ENCODE assay signal across 15 cellular contexts in genomic region chr12:5096241-5096880, GRCh38. TPM values are rescaled to one million over a fixed set of nuclear protein-coding genes. Genes with fewer than 3 reads are reported as not detected.
DNase-seq lines count a peak whose midpoint lies in the region; ATAC-seq and TF ChIP-seq lines count a peak whose summit lies in the region.
"Had no signal": no experiment of that assay in that cellular context is flagged by ENCODE, and none has a peak within 500 bp of the region (broad histone marks: within the 10 kb centered on the region; RNA-seq: fewer than 3 reads in every experiment).

No MANE protein-coding gene starts in this region.

- H3K27ac ChIP-seq in GM23338 (ENCODE audit: low read depth): no peak overlapping the region
- H3K27ac ChIP-seq: BLaER1 treated with 17β-estradiol and CSF1 and Interleukin-3, amounts not matched to agents 10 nM and 100 nM; breast epithelium; KMS-11; lower lobe of right lung; ovary had no signal

- no peaks in the 10 kb centered on the region for H4K20me1 ChIP-seq in GM23338 (replicated peaks; ENCODE audit: insufficient read depth)
- H4K20me1 ChIP-seq: BLaER1 treated with 17β-estradiol and CSF1 and Interleukin-3, amounts not matched to agents 10 nM and 100 nM had no signal

- POLR2A ChIA-PET in AG04449 (lab: Yijun Ruan, JAX): no interaction called here

- no peak overlapping the region for H3K27ac Mint-ChIP-seq in GM23338
- no peak overlapping the region for H3K27ac Mint-ChIP-seq in Calu3 (ENCODE audit: unreplicated experiment)
- H3K27ac Mint-ChIP-seq: activated CD8-positive, alpha-beta memory T cell treated with anti-CD3 and anti-CD28 coated beads, Interleukin-2, amount 10 ng/mL, durations not matched to agents 7 days and 5 days had no signal

- no peaks in the 10 kb centered on the region for H3K9me3 Mint-ChIP-seq in GM23338
- no peaks in the 10 kb centered on the region for H3K9me3 Mint-ChIP-seq in Calu3 (ENCODE audit: low read depth, unreplicated experiment)

- peak; percentile 42; the same call in 2 of the 3 replicates for ATAC-seq in GM23338
- ATAC-seq in esophagus mucosa: no peak
- ATAC-seq: activated CD8-positive, alpha-beta memory T cell treated with anti-CD3 and anti-CD28 coated beads, Interleukin-2, amount 10 ng/mL, durations not matched to agents 7 days and 5 days had no signal

- peaks cover 10% of the 10 kb centered on the region for H3K27me3 Mint-ChIP-seq in GM23338 (ENCODE audit: insufficient read depth, low read depth, poor library complexity)
- peaks cover 57% of the 10 kb centered on the region for H3K27me3 Mint-ChIP-seq in Calu3 (ENCODE audit: unreplicated experiment)

- in situ Hi-C loops in SK-MEL-5 (cut with HindIII; ENCODE audit: low pct_unique_long_range_greater_than_20kb, low sequenced_read_pairs): no loop called here

- H3K36me3 ChIP-seq in GM23338 (ENCODE audit: insufficient read depth): no peaks in the 10 kb centered on the region
- H3K36me3 ChIP-seq: BLaER1 treated with 17β-estradiol and CSF1 and Interleukin-3, amounts not matched to agents 10 nM and 100 nM; breast epithelium; lower lobe of right lung; ovary had no signal

- TF ChIP-seq CTCF in AG04449 (IDR thresholded peaks at IDR 0.05; ENCODE audit: insufficient read depth, low read length, missing control alignments) (peak; percentile 8), GM23338 (conservative IDR thresholded peaks at IDR 0.05; ENCODE audit: low read depth in 2 of 2) (peak; percentile 11 to 52; a peak in 2 of 4 replicates), Calu3 (IDR thresholded peaks at IDR 0.05; ENCODE audit: unreplicated experiment) (no peak)

- intact Hi-C loops in Calu3 (cut with micrococcal nuclease; ENCODE audit: unreplicated experiment): no loop called here

- no peak overlapping the region for H3K4me2 ChIP-seq in GM23338
- H3K4me2 ChIP-seq: BLaER1 treated with 17β-estradiol and CSF1 and Interleukin-3, amounts not matched to agents 10 nM and 100 nM; KMS-11 had no signal

- no peak overlapping the region for H3K4me3 ChIP-seq in AG04449 (ENCODE audit: low read depth, low read length)
- no peak overlapping the region for H3K4me3 ChIP-seq in GM23338
- H3K4me3 ChIP-seq: BLaER1 treated with 17β-estradiol and CSF1 and Interleukin-3, amounts not matched to agents 10 nM and 100 nM; breast epithelium; lower lobe of right lung; ovary had no signal

- H3K4me3 Mint-ChIP-seq in GM23338 (no peak overlapping the region), Calu3 (ENCODE audit: low read depth, unreplicated experiment) (no peak overlapping the region)
- H3K4me3 Mint-ChIP-seq: activated CD8-positive, alpha-beta memory T cell treated with anti-CD3 and anti-CD28 coated beads, Interleukin-2, amount 10 ng/mL, durations not matched to agents 7 days and 5 days had no signal

- H2AFZ ChIP-seq in GM23338: no peak overlapping the region

- H3K36me3 Mint-ChIP-seq in GM23338 (ENCODE audit: low read depth) (no peaks in the 10 kb centered on the region), Calu3 (ENCODE audit: insufficient read depth, unreplicated experiment) (no peaks in the 10 kb centered on the region)
- H3K36me3 Mint-ChIP-seq: activated CD8-positive, alpha-beta memory T cell treated with anti-CD3 and anti-CD28 coated beads, Interleukin-2, amount 10 ng/mL, durations not matched to agents 7 days and 5 days had no signal

- H3K4me1 ChIP-seq in GM23338 (ENCODE audit: insufficient read depth): no peaks in the 10 kb centered on the region
- H3K4me1 ChIP-seq: breast epithelium, lower lobe of right lung had no signal

- CTCF ChIA-PET in AG04449 (lab: Yijun Ruan, JAX): interaction anchor here (0.6 to 1.3 kb wide), 3 partner anchors 67 to 701 kb away, joined by 3 read pairs; no protein-coding TSS in a partner anchor
- CTCF ChIA-PET in Calu3 (lab: Charles Lee): no interaction called here

- H3K27me3 ChIP-seq in GM23338 (ENCODE audit: insufficient read depth): no peaks in the 10 kb centered on the region
- H3K27me3 ChIP-seq: BLaER1 treated with 17β-estradiol and CSF1 and Interleukin-3, amounts not matched to agents 10 nM and 100 nM; ovary had no signal

- H3K79me2 ChIP-seq in GM23338 (replicated peaks; ENCODE audit: insufficient read depth): no peaks in the 10 kb centered on the region

- no peaks in the 10 kb centered on the region; the same call in 2 of the 3 replicates for H3K4me1 Mint-ChIP-seq in GM23338
- no peaks in the 10 kb centered on the region for H3K4me1 Mint-ChIP-seq in Calu3 (ENCODE audit: low read depth, unreplicated experiment)
- H3K4me1 Mint-ChIP-seq: activated CD8-positive, alpha-beta memory T cell treated with anti-CD3 and anti-CD28 coated beads, Interleukin-2, amount 10 ng/mL, durations not matched to agents 7 days and 5 days had no signal

- no peaks in the 10 kb centered on the region for H3F3A ChIP-seq in GM23338 (replicated peaks; ENCODE audit: low read depth)

- DNase-seq in AG04449 (ENCODE audit: low read depth, low spot score) (no peak), GM23338 (ENCODE audit: low spot score) (no peak), SK-MEL-5 (ENCODE audit: low read depth, low spot score) (peak; percentile 95), fibroblast of peridontal ligament (ENCODE audit: extremely low read depth) (peak; percentile 16), HuH-7.5 (ENCODE audit: low spot score) (no peak), DMS114 treated with DMSO at 0.1 percent for 48 hours (lab: John Stamatoyannopoulos, UW; ENCODE audit: unreplicated experiment) (no peak), Calu3 (no peak)
- DNase-seq: activated CD8-positive, alpha-beta memory T cell treated with anti-CD3 and anti-CD28 coated beads, Interleukin-2, amount 10 ng/mL, durations not matched to agents 7 days and 5 days; lower lobe of right lung; ovary had no signal

- no peaks in the 10 kb centered on the region for H3K9me2 ChIP-seq in GM23338 (ENCODE audit: insufficient read depth)

- no TSS peak for BruUV-seq in Calu3 (replicated peaks; lab: Mats Ljungman, UMichigan)

TF ChIP-seq in GM23338, 12 proteins besides CTCF, POLR2A, EP300 and RAD21 (continues in another document):
- no peak for TF ChIP-seq EZH2phosphoT487 (IDR thresholded peaks at IDR 0.05; ENCODE audit: unreplicated experiment)
- no peak for TF ChIP-seq JUNB (IDR thresholded peaks at IDR 0.05; ENCODE audit: unreplicated experiment)
- TF ChIP-seq ZNF114 (CRISPR knock-in tag; IDR thresholded peaks at IDR 0.05): no peak
- no peak for TF ChIP-seq NANOG (IDR thresholded peaks at IDR 0.05; ENCODE audit: borderline replicate concordance)
- no peak for TF ChIP-seq POLR2AphosphoS5 (IDR thresholded peaks at IDR 0.05; ENCODE audit: low read depth)
- TF ChIP-seq CREB1 (CRISPR knock-in tag; IDR thresholded peaks at IDR 0.05; ENCODE audit: low read depth): no peak
- TF ChIP-seq EZH2 (IDR thresholded peaks at IDR 0.05; ENCODE audit: low read depth, unreplicated experiment): no peak
- no peak for TF ChIP-seq STAT1 (IDR thresholded peaks at IDR 0.05; ENCODE audit: unreplicated experiment)
- TF ChIP-seq ZNF331 (CRISPR knock-in tag; IDR thresholded peaks at IDR 0.05; ENCODE audit: low read depth): no peak
- TF ChIP-seq, protein P1, sequence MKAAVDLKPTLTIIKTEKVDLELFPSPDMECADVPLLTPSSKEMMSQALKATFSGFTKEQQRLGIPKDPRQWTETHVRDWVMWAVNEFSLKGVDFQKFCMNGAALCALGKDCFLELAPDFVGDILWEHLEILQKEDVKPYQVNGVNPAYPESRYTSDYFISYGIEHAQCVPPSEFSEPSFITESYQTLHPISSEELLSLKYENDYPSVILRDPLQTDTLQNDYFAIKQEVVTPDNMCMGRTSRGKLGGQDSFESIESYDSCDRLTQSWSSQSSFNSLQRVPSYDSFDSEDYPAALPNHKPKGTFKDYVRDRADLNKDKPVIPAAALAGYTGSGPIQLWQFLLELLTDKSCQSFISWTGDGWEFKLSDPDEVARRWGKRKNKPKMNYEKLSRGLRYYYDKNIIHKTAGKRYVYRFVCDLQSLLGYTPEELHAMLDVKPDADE (IDR thresholded peaks at IDR 0.05): no peak

RNA-seq across cellular contexts. Expression of gene KCNA5, which starts 52.7 kb away (rescaled TPM):
- total RNA-seq in GM23338 (2014; rRNA removed; shearing (Covaris generic)): 0.31 and 0.62 TPM in 2 replicates
- polyA plus RNA-seq in GM23338 (2016; fragmentation: Nextera tagmentation; extraction: Ambion mirVana): 0.16 and 0.44 TPM in 2 replicates
- not detected in 2 replicates for total RNA-seq in SK-MEL-5 (2014; rRNA removed; shearing (Covaris generic))
- polyA plus RNA-seq in SK-MEL-5 (2015; cell fraction: cytosol; rRNA removed): not detected in 2 replicates
- not detected in 2 replicates for polyA plus RNA-seq in SK-MEL-5 (2015; cell fraction: nucleus; rRNA removed)
- total RNA-seq in esophagus mucosa: not detected
- total RNA-seq in Calu3 (2022): not detected in 2 replicates
- total RNA-seq: activated CD8-positive, alpha-beta memory T cell treated with anti-CD3 and anti-CD28 coated beads, Interleukin-2, amount 10 ng/mL, durations not matched to agents 7 days and 5 days; T-helper 2 cell treated with Interferon-gamma antibody and Interleukin-4, amounts not matched to agents 100 ng/mL and 5 ng/mL, for 36 hours had no signal

Comparison
In these comparisons a context has a peak if more than half of its experiments do, and no peak if none do; other contexts are left out.
1. DNase-seq: peak in SK-MEL-5 (single experiment) and fibroblast of peridontal ligament (single experiment); none in AG04449 (single experiment), GM23338 (single experiment), HuH-7.5 (single experiment), DMS114 treated with DMSO at 0.1 percent for 48 hours (single experiment) and Calu3 (single experiment).